In genomic region chr5:112957409-112957808, GRCh38 we compare ENCODE assay signal across 20 cellular contexts. TPM values are rescaled to one million over a fixed set of nuclear protein-coding genes. Genes with fewer than 3 reads are reported as not detected.
DNase-seq lines count a peak whose midpoint lies in the region; ATAC-seq, FAIRE-seq and TF ChIP-seq lines count a peak whose summit lies in the region.
"Had no signal": no experiment of that assay in that cellular context is flagged by ENCODE, and none has a peak within 500 bp of the region (broad histone marks: within the 10 kb centered on the region; RNA-seq: fewer than 3 reads in every experiment).

No MANE protein-coding gene starts in this region.

- no peak for ATAC-seq in HG03354 (IDR thresholded peaks at IDR 0.05; ENCODE audit: poor library complexity, severe bottlenecking, unreplicated experiment)

- no peaks in the 10 kb centered on the region for H3K36me3 ChIP-seq in adipocyte (ENCODE audit: control insufficient read depth, insufficient read depth, low read length, severe bottlenecking)
- H3K36me3 ChIP-seq in uterus = no peaks in the 10 kb centered on the region
- H3K36me3 ChIP-seq: BLaER1 treated with 17β-estradiol and CSF1 and Interleukin-3, amounts not matched to agents 10 nM and 100 nM; SJSA1 had no signal

- H3K4me1 ChIP-seq in adipocyte (ENCODE audit: control insufficient read depth, insufficient read depth, low read length) (peaks cover 32% of the 10 kb centered on the region), uterus (peaks cover 0 to 11% of the 10 kb centered on the region in 2 donors)

- H3K27me3 ChIP-seq in adipocyte (replicated peaks; ENCODE audit: control insufficient read depth, insufficient read depth, low read length) = no peaks in the 10 kb centered on the region
- no peaks in the 10 kb centered on the region for H3K27me3 ChIP-seq in uterus
- H3K27me3 ChIP-seq: BLaER1 treated with 17β-estradiol and CSF1 and Interleukin-3, amounts not matched to agents 10 nM and 100 nM had no signal

- H3K9me3 ChIP-seq in adipocyte (ENCODE audit: control insufficient read depth, low read length) (no peaks in the 10 kb centered on the region), uterus (no peaks in the 10 kb centered on the region)
- H3K9me3 ChIP-seq: SJSA1 had no signal

- intact Hi-C loops in uterus (cut with DNase I; ENCODE audit: low total_unique reads) = no loop called here

- TF ChIP-seq CTCF in uterus (IDR thresholded peaks at IDR 0.05) = no peak

- H3K27ac ChIP-seq in uterus = no peak overlapping the region
- H3K27ac ChIP-seq: BLaER1 treated with 17β-estradiol and CSF1 and Interleukin-3, amounts not matched to agents 10 nM and 100 nM; SJSA1 had no signal

- no peak overlapping the region for H3K4me3 ChIP-seq in adipocyte (ENCODE audit: low read length)
- no peak overlapping the region for H3K4me3 ChIP-seq in uterus
- H3K4me3 ChIP-seq: BLaER1 treated with 17β-estradiol and CSF1 and Interleukin-3, amounts not matched to agents 10 nM and 100 nM; SJSA1 had no signal

- TF ChIP-seq POLR2A in uterus (IDR thresholded peaks at IDR 0.05) = no peak

- DNase-seq in DMS 273 (lab: John Stamatoyannopoulos, UW; ENCODE audit: unreplicated experiment) = peak; percentile 55
- DNase-seq in DMS 273 treated with DMSO at 0.1 percent for 48 hours (lab: John Stamatoyannopoulos, UW) = no peak
- peak; percentile 19 for DNase-seq in NCI-H446 treated with DMSO at 0.1 percent for 48 hours (lab: John Stamatoyannopoulos, UW)
- peak; percentile 29 for DNase-seq in adipocyte (ENCODE audit: low read depth)
- peak; percentile 48 for DNase-seq in renal cortical epithelial cell (ENCODE audit: low read depth)
- no peak for DNase-seq in urothelium cell line (ENCODE audit: low spot score)
- no peak for DNase-seq in uterus
- DNase-seq: 8988T, EL, KG1, MM.1S, NCI-H1105, NCI-H1694, NCI-H2107, NCI-H2227 treated with DMSO at 0.1 percent for 48 hours, NCI-H524 treated with DMSO at 0.1 percent for 48 hours had no signal

- no peak overlapping the region for H3K9ac ChIP-seq in adipocyte (ENCODE audit: low read length)
- H3K9ac ChIP-seq: BLaER1 treated with 17β-estradiol and CSF1 and Interleukin-3, amounts not matched to agents 10 nM and 100 nM had no signal

- no peak for FAIRE-seq in urothelium cell line (lab: Jason Lieb, UNC)
- FAIRE-seq: H1 had no signal

RNA-seq across cellular contexts. Expression of gene DCP2, which starts 19.2 kb away (rescaled TPM):
- total RNA-seq in renal cortical epithelial cell (48.8 and 101 TPM in 2 replicates), uterus (100 to 1,000 TPM in 1 of 4 donors, 10 to 100 TPM in 3; 11.2 to 124 (median 27.6) TPM)

RNA-seq across cellular contexts. Expression of gene REEP5, which starts 35.4 kb away (rescaled TPM):
- total RNA-seq in renal cortical epithelial cell (52.6 and 94.5 TPM in 2 replicates), uterus (10 to 100 TPM; 35.6 to 77.1 (median 56.2) TPM)

Comparison
In these comparisons a context has a peak if more than half of its experiments do, and no peak if none do; other contexts are left out.
1. DNase-seq: peak in DMS 273 (single experiment), NCI-H446 treated with DMSO at 0.1 percent for 48 hours (single experiment), adipocyte (single experiment) and renal cortical epithelial cell (single experiment); none in DMS 273 treated with DMSO at 0.1 percent for 48 hours (single experiment), urothelium cell line (single experiment) and uterus (0 of 2).